Comparison of ENCODE assay signal across 24 cellular contexts in genomic region chr11:20032577-20033265, GRCh38.
DNase-seq lines count a peak whose midpoint lies in the region; ATAC-seq, FAIRE-seq and TF ChIP-seq lines count a peak whose summit lies in the region.
"Had no signal": no experiment of that assay in that cellular context is flagged by ENCODE, and none has a peak within 500 bp of the region (broad histone marks: within the 10 kb centered on the region; RNA-seq: fewer than 3 reads in every experiment).

No MANE protein-coding gene starts in this region.

- DNase-seq in left ventricle myocardium inferior: no peak
- DNase-seq in Right ventricle myocardium superior: no peak
- DNase-seq in K562 (ENCODE audit: extremely low read depth in 1 of 4, low spot score in 3 of 4): peak in 1 of 4 experiments; percentile 5
- DNase-seq in foreskin keratinocyte: peak; percentile 76 to 90
- DNase-seq in type B pancreatic cell (ENCODE audit: extremely low spot score, unreplicated experiment): no peak
- DNase-seq in stimulated activated CD4-positive, alpha-beta T cell treated with anti-CD3 and anti-CD28 coated beads, Interleukin-4, amount 100 ng/mL, for 1 hour: no peak
- DNase-seq: activated B cell treated with CpG ODN at 0.5 μM for 24 hours; activated CD8-positive, alpha-beta T cell treated with anti-CD3 and anti-CD28 coated beads for 36 hours; activated gamma-delta T cell; effector CD4-positive, alpha-beta T cell; Kasumi-1; kidney; NCI-H187; NCI-H526 treated with DMSO at 0.1 percent for 48 hours; nucleus accumbens; retina; stomach; upper lobe of left lung had no signal

- H3K27ac ChIP-seq in left ventricle myocardium inferior (replicated peaks) (peak overlapping the region; percentile 59), K562 (ENCODE audit: extremely low read depth, low read depth, low read length) (no peak overlapping the region), foreskin keratinocyte (peak overlapping the region; percentile 67)
- H3K27ac ChIP-seq: C4-2B, esophagus muscularis mucosa, stomach, upper lobe of left lung had no signal

- BruUV-seq in K562 (replicated peaks; lab: Mats Ljungman, UMichigan): no TSS peak

- intact Hi-C loops in left ventricle myocardium inferior (cut with micrococcal nuclease): no loop called here
- intact Hi-C loops in Right ventricle myocardium superior (cut with DNase I): no loop called here
- intact Hi-C loops in K562 (cut with micrococcal nuclease): loop anchor here (5.0 kb wide), 1 partner anchor 80 kb away; no protein-coding TSS in a partner anchor

- ATAC-seq in Right ventricle myocardium superior (ENCODE audit: poor library complexity) (no peak), K562 (no peak), foreskin keratinocyte (peak; percentile 22), HG03108 (IDR thresholded peaks at IDR 0.05; ENCODE audit: unreplicated experiment) (no peak), GM21529 (IDR thresholded peaks at IDR 0.05; ENCODE audit: unreplicated experiment) (no peak)
- ATAC-seq: activated CD8-positive, alpha-beta T cell treated with anti-CD3 and anti-CD28 coated beads for 36 hours; HCT116 had no signal

- no peaks in the 10 kb centered on the region for H3K79me2 ChIP-seq in K562 (ENCODE audit: control insufficient read depth, insufficient read depth, low read length)

- no peak overlapping the region for H2AFZ ChIP-seq in K562 (ENCODE audit: low read depth, low read length)

- H3K4me3 ChIP-seq in left ventricle myocardium inferior: no peak overlapping the region
- H3K4me3 ChIP-seq in K562: no peak overlapping the region
- H3K4me3 ChIP-seq: esophagus muscularis mucosa, stomach, upper lobe of left lung had no signal

- H3K9me3 ChIP-seq in left ventricle myocardium inferior (replicated peaks) (no peaks in the 10 kb centered on the region), K562 (replicated peaks; ENCODE audit: control insufficient read depth, insufficient read depth, low read depth, low read length) (no peaks in the 10 kb centered on the region)
- H3K9me3 ChIP-seq: esophagus muscularis mucosa, stomach, upper lobe of left lung had no signal

- H3K4me3 Mint-ChIP-seq in type B pancreatic cell: peak overlapping the region; percentile 13
- H3K4me3 Mint-ChIP-seq: activated B cell treated with CpG ODN at 0.5 μM for 24 hours; activated CD8-positive, alpha-beta T cell treated with anti-CD3 and anti-CD28 coated beads for 36 hours; central memory CD8-positive, alpha-beta T cell had no signal

- no peaks in the 10 kb centered on the region for H3K27me3 ChIP-seq in left ventricle myocardium inferior (ENCODE audit: low read depth)
- peaks cover 13 to 33% of the 10 kb centered on the region in 2 experiments for H3K27me3 ChIP-seq in K562 (ENCODE audit: control insufficient read depth in 2 of 2, insufficient read depth in 2 of 2, low read length in 2 of 2)
- no peaks in the 10 kb centered on the region for H3K27me3 ChIP-seq in foreskin keratinocyte
- H3K27me3 ChIP-seq: esophagus muscularis mucosa, stomach, upper lobe of left lung had no signal

- H3K4me1 ChIP-seq in left ventricle myocardium inferior: peaks cover 62% of the 10 kb centered on the region
- no peaks in the 10 kb centered on the region; a peak in 1 of 5 replicates for H3K4me1 ChIP-seq in K562 (replicated peaks in 1 of 2; ENCODE audit: control insufficient read depth in 2 of 2, insufficient read depth in 2 of 2, low read length in 2 of 2)
- peaks cover 46% of the 10 kb centered on the region for H3K4me1 ChIP-seq in foreskin keratinocyte

- peaks cover 14% of the 10 kb centered on the region for H3K36me3 Mint-ChIP-seq in type B pancreatic cell

- 0 out of 2 replicates have a peak, but pooled peaks cover 7% of the 10 kb centered on the region for H4K20me1 ChIP-seq in K562 (replicated peaks; ENCODE audit: control insufficient read depth, insufficient read depth, low read length)

- H3K4me1 Mint-ChIP-seq in type B pancreatic cell (ENCODE audit: unreplicated experiment): peaks cover 81% of the 10 kb centered on the region
- H3K4me1 Mint-ChIP-seq: activated B cell treated with CpG ODN at 0.5 μM for 24 hours; central memory CD8-positive, alpha-beta T cell had no signal

- no peak for FAIRE-seq in K562 (lab: Jason Lieb, UNC)
- FAIRE-seq: kidney had no signal

- no peak for TF ChIP-seq POLR2A in K562 (conservative IDR thresholded peaks at IDR 0.05)

- CTCF ChIA-PET in K562 (lab: Yijun Ruan, JAX; ENCODE audit: low intra/inter-chr PET ratio): no interaction called here

- 14% methylated on average over 7 of the region's 7 CpGs for WGBS in K562 (ENCODE audit: insufficient coverage, low coverage, missing lambda C conversion rate)

- TF ChIP-seq CTCF in left ventricle myocardium inferior (IDR thresholded peaks at IDR 0.05; ENCODE audit: borderline replicate concordance) (no peak), K562 (IDR thresholded peaks at IDR 0.05 in 2 of 3, conservative IDR thresholded peaks at IDR 0.05 in 1 of 3; ENCODE audit: insufficient read depth in 2 of 3, low read depth in 1 of 3, low read length in 3 of 3) (no peak), foreskin keratinocyte (conservative IDR thresholded peaks at IDR 0.05) (no peak), type B pancreatic cell (conservative IDR thresholded peaks at IDR 0.05) (no peak)

- H3K4me2 ChIP-seq in K562 (ENCODE audit: insufficient read depth, low read length): no peak overlapping the region

- POLR2A ChIA-PET in K562 (lab: Yijun Ruan, JAX): no interaction called here

- no peaks in the 10 kb centered on the region for H3K27me3 Mint-ChIP-seq in type B pancreatic cell

- H3K9me1 ChIP-seq in K562 (ENCODE audit: control insufficient read depth, insufficient read depth, low read length): no peaks in the 10 kb centered on the region

- no peak for TF ChIP-seq EP300 in K562 (IDR thresholded peaks at IDR 0.05; ENCODE audit: low read length)

- in situ Hi-C loops in K562 (cut with MboI): no loop called here

- H3K9ac ChIP-seq in K562 (ENCODE audit: insufficient read depth in 1 of 2, low read depth in 2 of 2, low read length in 2 of 2): no peak overlapping the region

- no peaks in the 10 kb centered on the region for H3K9me3 Mint-ChIP-seq in type B pancreatic cell
- H3K9me3 Mint-ChIP-seq: activated B cell treated with CpG ODN at 0.5 μM for 24 hours; activated CD8-positive, alpha-beta T cell treated with anti-CD3 and anti-CD28 coated beads for 36 hours; central memory CD8-positive, alpha-beta T cell had no signal

- peak overlapping the region; percentile 94 for H3K27ac Mint-ChIP-seq in type B pancreatic cell
- H3K27ac Mint-ChIP-seq: activated B cell treated with CpG ODN at 0.5 μM for 24 hours; activated CD8-positive, alpha-beta T cell treated with anti-CD3 and anti-CD28 coated beads for 36 hours had no signal

- TF ChIP-seq RAD21 in K562 (CRISPR knock-in tag; conservative IDR thresholded peaks at IDR 0.05 in 1 of 2, IDR thresholded peaks at IDR 0.05 in 1 of 2): no peak

- peaks cover 6% of the 10 kb centered on the region for H3K36me3 ChIP-seq in left ventricle myocardium inferior
- H3K36me3 ChIP-seq in K562 (ENCODE audit: control insufficient read depth, insufficient read depth, low read length): no peaks in the 10 kb centered on the region
- H3K36me3 ChIP-seq: upper lobe of left lung had no signal

TF ChIP-seq in K562, 482 proteins besides CTCF, POLR2A, EP300 and RAD21:
- TF ChIP-seq TCF3 (CRISPR knock-in tag; IDR thresholded peaks at IDR 0.05): peak; percentile 18; the same call in 1 of the 2 replicates
- no peak for TF ChIP-seq SUPT5H (IDR thresholded peaks at IDR 0.05)
- no peak for TF ChIP-seq DNMT1 (IDR thresholded peaks at IDR 0.05)

Comparison
In these comparisons a context has a peak if more than half of its experiments do, and no peak if none do; other contexts are left out.
1. DNase-seq: peak in foreskin keratinocyte (2 of 2); none in left ventricle myocardium inferior (single experiment), Right ventricle myocardium superior (single experiment), type B pancreatic cell (single experiment) and stimulated activated CD4-positive, alpha-beta T cell treated with anti-CD3 and anti-CD28 coated beads, Interleukin-4, amount 100 ng/mL, for 1 hour (single experiment).